Comparison of ENCODE assay signal across 10 cellular contexts in the genomic region with DNA sequence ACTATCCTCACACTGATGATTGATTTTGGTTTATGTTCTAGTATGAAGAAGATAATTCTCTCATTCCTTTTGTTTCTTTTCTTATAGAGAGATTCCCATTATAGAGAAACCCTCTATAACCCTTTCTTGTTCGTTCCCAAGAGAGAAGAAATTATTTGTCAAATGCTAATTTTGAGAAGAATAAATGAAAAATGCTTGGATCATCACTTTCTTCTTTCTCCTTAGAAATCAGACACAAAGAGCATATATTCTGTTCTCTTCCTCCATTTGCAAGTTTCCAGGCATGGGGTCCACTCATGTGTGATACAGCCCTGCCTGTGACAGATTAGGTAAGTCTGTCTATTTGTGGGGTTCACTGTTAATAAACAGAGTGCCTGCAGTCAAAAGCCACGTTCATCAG.
"Had no signal": no experiment of that assay in that cellular context is flagged by ENCODE, and none has a peak within 500 bp of the region (broad histone marks: within the 10 kb centered on the region; RNA-seq: fewer than 3 reads in every experiment).

No MANE protein-coding gene starts in this region.

- H3K4me3 ChIP-seq: GM23248, HAP-1 had no signal

- H3K4me1 Mint-ChIP-seq: H9 had no signal

- H3K27ac ChIP-seq: GM23248 had no signal

- ATAC-seq: HCT116 had no signal

- H3K4me1 ChIP-seq: HAP-1 had no signal

- DNase-seq: GM23248, GOT3, H7, H9, HCEC 1CT, HFFc6 had no signal

- H3K27ac Mint-ChIP-seq: H9, HFFc6 had no signal

- H2AFZ ChIP-seq: GM23248 had no signal

- H3K4me3 Mint-ChIP-seq: H9, HFFc6 had no signal

- H3K36me3 ChIP-seq: HAP-1 had no signal

- H3K9ac ChIP-seq: GM23248 had no signal

- FAIRE-seq: H1, H54 had no signal

- H3K9me3 ChIP-seq: HAP-1 had no signal
